30 cellular contexts compared by ENCODE assay signal in the genomic region with DNA sequence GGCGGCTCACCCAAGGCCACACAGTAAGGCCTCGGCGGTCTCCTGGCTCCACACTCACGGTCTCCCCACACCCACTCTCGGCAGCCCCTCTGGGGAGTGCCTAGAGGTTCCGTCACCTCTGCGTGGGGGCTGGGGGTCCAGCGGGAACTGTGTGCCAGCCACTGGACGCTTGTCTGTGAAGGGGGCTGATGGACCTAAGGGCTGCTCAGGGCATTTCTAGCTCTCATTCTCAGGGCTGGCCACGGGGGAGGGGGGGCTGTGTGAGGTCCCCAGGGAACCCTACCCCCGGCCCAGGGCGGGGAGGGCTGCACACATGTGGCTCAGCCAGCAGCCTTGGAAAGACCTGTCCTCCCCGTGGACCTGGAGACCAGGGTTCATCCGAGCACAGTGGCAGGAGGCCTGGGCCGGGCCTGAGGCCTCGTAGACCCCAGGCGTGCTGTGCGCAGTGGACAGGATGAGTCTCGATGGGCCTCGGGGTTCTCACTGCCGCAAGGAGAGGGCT.
"Had no signal": no experiment of that assay in that cellular context is flagged by ENCODE, and none has a peak within 500 bp of the region (broad histone marks: within the 10 kb centered on the region; RNA-seq: fewer than 3 reads in every experiment).

No MANE protein-coding gene starts in this region.

- H3K4me1 ChIP-seq: colonic mucosa, gastroesophageal sphincter, vagina had no signal

- H3K27me3 ChIP-seq: body of pancreas, colonic mucosa, dorsolateral prefrontal cortex, gastroesophageal sphincter, vagina had no signal

- H3K27me3 Mint-ChIP-seq: activated CD8-positive, alpha-beta T cell treated with anti-CD3 and anti-CD28 coated beads for 36 hours; activated naive CD8-positive, alpha-beta T cell; naive thymus-derived CD8-positive, alpha-beta T cell; stimulated activated naive CD8-positive, alpha-beta T cell treated with anti-CD3 and anti-CD28 coated beads, Interleukin-15, amount 100 ng/mL, for 72 hours; type B pancreatic cell had no signal

- H3K9me3 Mint-ChIP-seq: activated CD4-positive, alpha-beta T cell treated with anti-CD3 and anti-CD28 coated beads, Interleukin-2, amount 10 ng/mL, durations not matched to agents 7 days and 5 days; activated CD8-positive, alpha-beta T cell treated with anti-CD3 and anti-CD28 coated beads for 36 hours; naive thymus-derived CD8-positive, alpha-beta T cell; neural crest cell; stimulated activated effector memory CD8-positive, alpha-beta T cell treated with anti-CD3 and anti-CD28 coated beads, Interleukin-12 subunit alpha, Interleukin-12 subunit beta, amount 100 ng/mL, for 72 hours; stimulated activated naive CD8-positive, alpha-beta T cell treated with anti-CD3 and anti-CD28 coated beads, Interleukin-15, amount 100 ng/mL, for 72 hours; type B pancreatic cell; WTC11 had no signal

- H3K9me3 ChIP-seq: body of pancreas, colonic mucosa, gastroesophageal sphincter, vagina had no signal

- H3K4me3 Mint-ChIP-seq: activated CD4-positive, alpha-beta T cell treated with anti-CD3 and anti-CD28 coated beads, Interleukin-2, amount 10 ng/mL, durations not matched to agents 7 days and 5 days; activated CD8-positive, alpha-beta T cell treated with anti-CD3 and anti-CD28 coated beads for 36 hours; activated naive CD8-positive, alpha-beta T cell; naive thymus-derived CD8-positive, alpha-beta T cell; neural crest cell; stimulated activated effector memory CD8-positive, alpha-beta T cell treated with anti-CD3 and anti-CD28 coated beads, Interleukin-12 subunit alpha, Interleukin-12 subunit beta, amount 100 ng/mL, for 72 hours; stimulated activated naive CD8-positive, alpha-beta T cell treated with anti-CD3 and anti-CD28 coated beads, Interleukin-15, amount 100 ng/mL, for 72 hours; type B pancreatic cell; WTC11 had no signal

- DNase-seq: activated CD4-positive, alpha-beta T cell treated with anti-CD3 and anti-CD28 coated beads for 1 hour; activated CD4-positive, alpha-beta T cell treated with anti-CD3 and anti-CD28 coated beads, Interleukin-2, amount 10 ng/mL, durations not matched to agents 7 days and 5 days; activated CD8-positive, alpha-beta T cell treated with anti-CD3 and anti-CD28 coated beads for 36 hours; activated naive CD4-positive, alpha-beta T cell treated with Interleukin-2 at 50 U/mL for 16 hours; activated T-cell treated with anti-CD3 and anti-CD28 coated beads, Interleukin-2, amount 50 U/mL, for 48 hours; anterior cingulate cortex; body of pancreas; colonic mucosa; effector memory CD4-positive, alpha-beta T cell; head of caudate nucleus; hippocampal formation; left cardiac atrium; left ventricle myocardium superior; mammary epithelial cell; midbrain; naive thymus-derived CD8-positive, alpha-beta T cell; occipital lobe; stimulated activated CD4-positive, alpha-beta T cell treated with anti-CD3 and anti-CD28 coated beads, Interleukin-12 subunit alpha, Interleukin-12 subunit beta, amount 100 ng/mL, for 4 hours; stimulated activated CD4-positive, alpha-beta T cell treated with anti-CD3 and anti-CD28 coated beads, Interleukin-4, amount 100 ng/mL, for 24 hours; stimulated activated naive CD8-positive, alpha-beta T cell treated with anti-CD3 and anti-CD28 coated beads, Interleukin-15, amount 100 ng/mL, for 72 hours; substantia nigra; T-helper 2 cell had no signal

- H3K27ac Mint-ChIP-seq: activated CD4-positive, alpha-beta T cell treated with anti-CD3 and anti-CD28 coated beads, Interleukin-2, amount 10 ng/mL, durations not matched to agents 7 days and 5 days; activated CD8-positive, alpha-beta T cell treated with anti-CD3 and anti-CD28 coated beads for 36 hours; activated naive CD8-positive, alpha-beta T cell; naive thymus-derived CD8-positive, alpha-beta T cell; stimulated activated effector memory CD8-positive, alpha-beta T cell treated with anti-CD3 and anti-CD28 coated beads, Interleukin-12 subunit alpha, Interleukin-12 subunit beta, amount 100 ng/mL, for 72 hours; stimulated activated naive CD8-positive, alpha-beta T cell treated with anti-CD3 and anti-CD28 coated beads, Interleukin-15, amount 100 ng/mL, for 72 hours; type B pancreatic cell; WTC11 had no signal

- H3K36me3 ChIP-seq: colonic mucosa, gastroesophageal sphincter, vagina had no signal

- H3K4me3 ChIP-seq: body of pancreas, colonic mucosa, dorsolateral prefrontal cortex, gastroesophageal sphincter, vagina had no signal

- H3K27ac ChIP-seq: body of pancreas, colonic mucosa, dorsolateral prefrontal cortex, gastroesophageal sphincter, vagina had no signal

- ATAC-seq: activated CD8-positive, alpha-beta T cell treated with anti-CD3 and anti-CD28 coated beads for 36 hours; body of pancreas; gastroesophageal sphincter; left cardiac atrium; left ventricle myocardium superior; naive thymus-derived CD8-positive, alpha-beta T cell; stimulated activated effector memory CD8-positive, alpha-beta T cell treated with anti-CD3 and anti-CD28 coated beads, Interleukin-12 subunit alpha, Interleukin-12 subunit beta, amount 100 ng/mL, for 72 hours; stimulated activated naive CD8-positive, alpha-beta T cell treated with anti-CD3 and anti-CD28 coated beads, Interleukin-15, amount 100 ng/mL, for 72 hours; WTC11 had no signal

- H3K36me3 Mint-ChIP-seq: activated naive CD8-positive, alpha-beta T cell; naive thymus-derived CD8-positive, alpha-beta T cell; stimulated activated effector memory CD8-positive, alpha-beta T cell treated with anti-CD3 and anti-CD28 coated beads, Interleukin-12 subunit alpha, Interleukin-12 subunit beta, amount 100 ng/mL, for 72 hours; type B pancreatic cell; WTC11 had no signal
